Comparison of ENCODE assay signal across 1 cellular context in genomic region chr10:84626688-84627087, GRCh38.
TF ChIP-seq lines count a peak whose summit lies in the region.

No MANE protein-coding gene starts in this region.

TF ChIP-seq in H1, 55 proteins besides CTCF, POLR2A, EP300 and RAD21:
- no peak for TF ChIP-seq SP1 (IDR thresholded peaks at IDR 0.05; ENCODE audit: low read depth, low read length)
